In the genomic region with DNA sequence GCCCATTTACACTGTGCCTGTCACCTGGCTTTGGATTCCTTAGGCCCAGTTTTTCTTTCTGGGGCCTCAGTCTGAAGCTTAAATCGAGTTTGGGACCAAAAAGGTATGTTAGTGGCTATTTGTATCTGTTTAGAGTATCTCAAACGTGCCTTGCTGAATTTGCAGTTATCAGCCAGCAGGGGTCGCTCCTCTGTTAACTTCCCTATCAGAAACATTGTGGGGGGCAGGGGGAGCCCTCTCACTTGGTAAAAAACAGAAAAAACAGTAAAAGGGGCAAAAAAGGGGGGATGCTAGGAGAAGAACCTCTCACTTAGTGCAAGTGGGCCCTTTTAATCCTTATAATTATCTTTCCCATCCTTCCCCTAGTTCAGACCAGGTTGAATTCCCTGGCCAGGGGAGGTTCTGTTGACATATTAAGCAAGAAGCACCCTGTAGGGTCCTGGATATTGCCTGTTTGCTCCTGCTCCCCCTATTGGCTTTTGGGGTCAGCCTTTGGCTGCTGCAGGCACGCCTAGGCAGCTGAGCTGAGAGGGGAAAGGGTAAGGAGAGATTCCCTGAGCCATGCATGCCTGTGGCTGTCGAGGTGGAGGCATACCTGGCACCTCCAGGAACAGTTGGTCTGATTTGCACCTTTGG, we compare ENCODE assay signal across 9 cellular contexts. TPM values are rescaled to one million over a fixed set of nuclear protein-coding genes. Genes with fewer than 3 reads are reported as not detected.
DNase-seq lines count a peak whose midpoint lies in the region; ATAC-seq and TF ChIP-seq lines count a peak whose summit lies in the region.
"Had no signal": no experiment of that assay in that cellular context is flagged by ENCODE, and none has a peak within 500 bp of the region (broad histone marks: within the 10 kb centered on the region; RNA-seq: fewer than 3 reads in every experiment).

No MANE protein-coding gene starts in this region.

- H4K20me1 ChIP-seq in MM.1S (ENCODE audit: insufficient read depth, low read length): no peaks in the 10 kb centered on the region

- TF ChIP-seq CTCF in MM.1S (IDR thresholded peaks at IDR 0.05; ENCODE audit: low read length): peak; percentile 61
- peak; percentile 73 for TF ChIP-seq CTCF in chondrocyte (IDR thresholded peaks at IDR 0.05)
- peak; percentile 55 for TF ChIP-seq CTCF in osteocyte (IDR thresholded peaks at IDR 0.05)

- H3K4me1 ChIP-seq in MM.1S (ENCODE audit: low read length): peaks cover 8% of the 10 kb centered on the region; the same call in 1 of the 2 replicates

- H3K4me3 Mint-ChIP-seq in chondrocyte (ENCODE audit: unreplicated experiment): no peak overlapping the region
- no peak overlapping the region for H3K4me3 Mint-ChIP-seq in osteocyte (ENCODE audit: unreplicated experiment)

- H3K36me3 ChIP-seq in MM.1S (replicated peaks; ENCODE audit: insufficient read depth, low read length): no peaks in the 10 kb centered on the region

- no peak overlapping the region for H3K4me2 ChIP-seq in MM.1S (ENCODE audit: low read depth, low read length)

- DNase-seq in NCI-H1694 treated with DMSO at 0.1 percent for 48 hours (lab: John Stamatoyannopoulos, UW): peak; percentile 8
- no peak for DNase-seq in NCI-H1694 (lab: John Stamatoyannopoulos, UW)
- no peak for DNase-seq in MM.1S
- DNase-seq in chondrocyte (ENCODE audit: low spot score): no peak
- no peak for DNase-seq in osteocyte (ENCODE audit: extremely low spot score, unreplicated experiment)
- DNase-seq in D341Med (ENCODE audit: low spot score): no peak
- DNase-seq in NCI-H1436 treated with DMSO at 0.1 percent for 48 hours (lab: John Stamatoyannopoulos, UW): no peak

- H3K4me1 Mint-ChIP-seq in chondrocyte (ENCODE audit: low read depth): no peaks in the 10 kb centered on the region
- H3K4me1 Mint-ChIP-seq in osteocyte (ENCODE audit: unreplicated experiment): no peaks in the 10 kb centered on the region

- H3K36me3 Mint-ChIP-seq in chondrocyte (ENCODE audit: low read depth): no peaks in the 10 kb centered on the region
- H3K36me3 Mint-ChIP-seq in osteocyte (ENCODE audit: unreplicated experiment): no peaks in the 10 kb centered on the region

- H3K27me3 Mint-ChIP-seq in chondrocyte (ENCODE audit: low read depth) (peaks cover 2% of the 10 kb centered on the region), osteocyte (ENCODE audit: unreplicated experiment) (peaks cover 16% of the 10 kb centered on the region)

- H3K4me3 ChIP-seq in MM.1S (ENCODE audit: low read length): no peak overlapping the region

- H3F3A ChIP-seq in MM.1S (ENCODE audit: insufficient read depth, low read length): no peaks in the 10 kb centered on the region

- no peak for ATAC-seq in HG02973 (IDR thresholded peaks at IDR 0.05; ENCODE audit: unreplicated experiment)

- H3K9ac ChIP-seq in MM.1S (ENCODE audit: low read length): no peak overlapping the region

- H3K27ac ChIP-seq in MM.1S (ENCODE audit: low read length): no peak overlapping the region

- H3K27me3 ChIP-seq in MM.1S (replicated peaks; ENCODE audit: insufficient read depth, low read length): no peaks in the 10 kb centered on the region

- no peaks in the 10 kb centered on the region for H3K9me2 ChIP-seq in MM.1S (replicated peaks; ENCODE audit: insufficient read depth, low read length)

- H3K9me3 ChIP-seq in MM.1S (replicated peaks; ENCODE audit: insufficient read depth, low read length): no peaks in the 10 kb centered on the region

- H3K9me3 Mint-ChIP-seq in chondrocyte (ENCODE audit: low read depth) (no peaks in the 10 kb centered on the region), osteocyte (ENCODE audit: unreplicated experiment) (no peaks in the 10 kb centered on the region)
- H3K9me3 Mint-ChIP-seq: activated T-helper 2 cell treated with anti-CD3 and anti-CD28 coated beads, Interferon-gamma antibody, Interleukin-2, Interleukin-4, amounts not matched to agents 10 μg/mL and 5 μg/mL and 100 μg/mL, durations not matched to agents 14 hours and 24 hours and 36 hours had no signal

- no peak overlapping the region for H2AFZ ChIP-seq in MM.1S (ENCODE audit: low read length)

- 0 out of 2 replicates have a peak, but pooled peaks cover 9% of the 10 kb centered on the region for H3K79me2 ChIP-seq in MM.1S (ENCODE audit: low read length)

- H3K27ac Mint-ChIP-seq in chondrocyte (ENCODE audit: unreplicated experiment) (no peak overlapping the region), osteocyte (ENCODE audit: unreplicated experiment) (no peak overlapping the region)
- H3K27ac Mint-ChIP-seq: activated T-helper 2 cell treated with anti-CD3 and anti-CD28 coated beads, Interferon-gamma antibody, Interleukin-2, Interleukin-4, amounts not matched to agents 10 μg/mL and 5 μg/mL and 100 μg/mL, durations not matched to agents 14 hours and 24 hours and 36 hours had no signal

RNA-seq across cellular contexts. Expression of a gene that starts 8.8 kb away (rescaled TPM):
- total RNA-seq in chondrocyte (1.8 to 4.2 TPM (median 2.1 TPM) in 3 replicates), osteocyte (5.4 and 6.4 TPM in 2 replicates)

RNA-seq across cellular contexts. Expression of a gene that starts 16.7 kb away (rescaled TPM):
- total RNA-seq in chondrocyte: 4.0 to 4.8 TPM (median 4.5 TPM) in 3 replicates
- total RNA-seq in osteocyte: 3.9 and 4.0 TPM in 2 replicates
